In genomic region chr21:17585875-17586450, GRCh38 we compare ENCODE assay signal across 9 cellular contexts. TPM values are rescaled to one million over a fixed set of nuclear protein-coding genes. Genes with fewer than 3 reads are reported as not detected.
DNase-seq lines count a peak whose midpoint lies in the region; ATAC-seq and TF ChIP-seq lines count a peak whose summit lies in the region.
"Had no signal": no experiment of that assay in that cellular context is flagged by ENCODE, and none has a peak within 500 bp of the region (broad histone marks: within the 10 kb centered on the region; RNA-seq: fewer than 3 reads in every experiment).

No MANE protein-coding gene starts in this region.

- no peak overlapping the region for H3K27ac ChIP-seq in effector memory CD4-positive, alpha-beta T cell (ENCODE audit: insufficient read depth, low read length, poor library complexity, severe bottlenecking)

- no peaks in the 10 kb centered on the region for H3K36me3 ChIP-seq in effector memory CD4-positive, alpha-beta T cell (ENCODE audit: control insufficient read depth, insufficient read depth, low read length)

- H3K27me3 Mint-ChIP-seq in HFFc6 (ENCODE audit: insufficient read depth) (peaks cover 3% of the 10 kb centered on the region; the same call in 1 of the 2 replicates), chondrocyte (ENCODE audit: low read depth) (peaks cover 12% of the 10 kb centered on the region)
- H3K27me3 Mint-ChIP-seq: T-cell had no signal

- H3K4me3 Mint-ChIP-seq in HFFc6 (no peak overlapping the region), chondrocyte (ENCODE audit: unreplicated experiment) (no peak overlapping the region)
- H3K4me3 Mint-ChIP-seq: T-cell had no signal

- no peaks in the 10 kb centered on the region for H3K4me1 Mint-ChIP-seq in HFFc6 (ENCODE audit: low read depth)
- no peaks in the 10 kb centered on the region for H3K4me1 Mint-ChIP-seq in chondrocyte (ENCODE audit: low read depth)
- H3K4me1 Mint-ChIP-seq: T-cell had no signal

- no peaks in the 10 kb centered on the region for H3K36me3 Mint-ChIP-seq in HFFc6 (ENCODE audit: low read depth)
- H3K36me3 Mint-ChIP-seq in chondrocyte (ENCODE audit: low read depth): peaks cover 2% of the 10 kb centered on the region

- DNase-seq in D341Med (ENCODE audit: low spot score) (peak; percentile 38), HFFc6 (peak; percentile 48), NCI-H748 treated with DMSO at 0.1 percent for 48 hours (lab: John Stamatoyannopoulos, UW) (peak; percentile 17), chondrocyte (ENCODE audit: low spot score) (no peak), lung microvascular endothelial cell (ENCODE audit: low read depth in 2 of 2) (peak; percentile 63 to 74), cerebellar nuclear complex (lab: John Stamatoyannopoulos, UW) (no peak)
- DNase-seq in effector memory CD4-positive, alpha-beta T cell: no peak

- H3K9me3 ChIP-seq in effector memory CD4-positive, alpha-beta T cell (ENCODE audit: control insufficient read depth, low read length): no peaks in the 10 kb centered on the region

- no peaks in the 10 kb centered on the region for H3K4me1 ChIP-seq in effector memory CD4-positive, alpha-beta T cell (ENCODE audit: control insufficient read depth, insufficient read depth, low read length, poor library complexity, severe bottlenecking)

- no peak overlapping the region for H3K4me3 ChIP-seq in effector memory CD4-positive, alpha-beta T cell (ENCODE audit: insufficient read depth, low read depth, low read length, poor library complexity, severe bottlenecking)

- TF ChIP-seq CTCF in HFFc6 (IDR thresholded peaks at IDR 0.05) (peak; percentile 88), chondrocyte (IDR thresholded peaks at IDR 0.05) (peak; percentile 90)

- no peaks in the 10 kb centered on the region for H3K27me3 ChIP-seq in effector memory CD4-positive, alpha-beta T cell (replicated peaks; ENCODE audit: control insufficient read depth, insufficient read depth, low read length, poor library complexity, severe bottlenecking)

- no peak overlapping the region for H3K27ac Mint-ChIP-seq in HFFc6
- H3K27ac Mint-ChIP-seq in chondrocyte (ENCODE audit: unreplicated experiment): no peak overlapping the region
- H3K27ac Mint-ChIP-seq: T-cell had no signal

- H3K9me3 Mint-ChIP-seq in HFFc6 (no peaks in the 10 kb centered on the region), chondrocyte (ENCODE audit: low read depth) (no peaks in the 10 kb centered on the region)
- H3K9me3 Mint-ChIP-seq: T-cell had no signal

- no peak for ATAC-seq in HG02970 (IDR thresholded peaks at IDR 0.05; ENCODE audit: low FRiP score, unreplicated experiment)

RNA-seq across cellular contexts. Expression of gene BTG3, which starts 26.7 kb away (rescaled TPM):
- total RNA-seq in HFFc6 (2021; fragmentation: NEBNext Ultra II Directional; extraction: Animal tissue kit (Norgen Biotek cat#: 25700)): 10 to 100 TPM; 22.3 to 37.4 (median 35.1) TPM
- total RNA-seq in chondrocyte (21.2 to 23.4 TPM (median 22.0 TPM) in 3 replicates), lung microvascular endothelial cell (8.3 and 10.9 TPM in 2 replicates)

Comparison
In these comparisons a context has a peak if more than half of its experiments do, and no peak if none do; other contexts are left out.
1. DNase-seq: peak in D341Med (single experiment), HFFc6 (single experiment), NCI-H748 treated with DMSO at 0.1 percent for 48 hours (single experiment) and lung microvascular endothelial cell (2 of 2); none in chondrocyte (single experiment), cerebellar nuclear complex (0 of 2) and effector memory CD4-positive, alpha-beta T cell (0 of 3).